In genomic region chr2:213490087-213490486, GRCh38 we compare ENCODE assay signal across 20 cellular contexts.
DNase-seq lines count a peak whose midpoint lies in the region; ATAC-seq and TF ChIP-seq lines count a peak whose summit lies in the region.
"Had no signal": no experiment of that assay in that cellular context is flagged by ENCODE, and none has a peak within 500 bp of the region (broad histone marks: within the 10 kb centered on the region; RNA-seq: fewer than 3 reads in every experiment).

No MANE protein-coding gene starts in this region.

- peak; percentile 51 for ATAC-seq in HG03565 (IDR thresholded peaks at IDR 0.05; ENCODE audit: unreplicated experiment)
- ATAC-seq: lower lobe of right lung; stimulated activated memory B cell treated with anti-CD40 and anti-IgM and Interleukin-4, amounts not matched to agents 10 μg/mL and 1 μg/mL and 100 μg/mL, for 72 hours had no signal

- TF ChIP-seq CTCF in GM06990 (IDR thresholded peaks at IDR 0.05; ENCODE audit: insufficient read depth, low read length, poor library complexity, severe bottlenecking) (peak; percentile 27), OCI-LY7 (conservative IDR thresholded peaks at IDR 0.05; ENCODE audit: low read length) (peak; percentile 62)

- H3K9me3 ChIP-seq in OCI-LY7 (ENCODE audit: low read length), result no peaks in the 10 kb centered on the region
- H3K9me3 ChIP-seq: lower lobe of right lung, upper lobe of left lung had no signal

- intact Hi-C loops in OCI-LY7 (cut with micrococcal nuclease; ENCODE audit: unreplicated experiment), result no loop called here

- POLR2A ChIA-PET in OCI-LY7 (lab: Charles Lee), result interaction anchor here (0.7 to 1.2 kb wide), 2 partner anchors 55 to 386 kb away, joined by 3 to 4 read pairs; no protein-coding TSS in a partner anchor

- DNase-seq in GM06990 (ENCODE audit: extremely low read depth, insufficient read length) (no peak), OCI-LY7 (ENCODE audit: low spot score) (peak; percentile 15), medulla oblongata (ENCODE audit: extremely low spot score) (peak; percentile 4), 8988T (no peak), SHP77 treated with DMSO at 0.1 percent for 48 hours (lab: John Stamatoyannopoulos, UW) (no peak), NCI-H2171 treated with DMSO at 0.1 percent for 48 hours (lab: John Stamatoyannopoulos, UW) (no peak)
- DNase-seq: activated gamma-delta T cell treated with Interleukin-2 at 50 U/mL for 16 hours; CD4-positive, alpha-beta memory T cell; dorsolateral prefrontal cortex; GF-D8; GOT3; IMR-90; lower lobe of right lung; NCI-H1694; nephron progenitor cell; NK-92 treated with Interleukin-12 subunit alpha and Interleukin-12 subunit beta, amount 100 ng/mL, for 24 hours; upper lobe of left lung; WERI-Rb-1 had no signal

- H3K4me2 ChIP-seq in OCI-LY7 (ENCODE audit: low read length), result no peak overlapping the region

- H4K20me1 ChIP-seq in OCI-LY7 (ENCODE audit: insufficient read depth, low read length), result no peaks in the 10 kb centered on the region

- H3K36me3 ChIP-seq in GM06990 (ENCODE audit: control insufficient read depth, insufficient read depth, low read length) (no peaks in the 10 kb centered on the region), OCI-LY7 (ENCODE audit: insufficient read depth, low read length) (no peaks in the 10 kb centered on the region)
- H3K36me3 ChIP-seq: lower lobe of right lung, upper lobe of left lung, WERI-Rb-1 had no signal

- H2AFZ ChIP-seq in OCI-LY7 (ENCODE audit: low read length), result no peak overlapping the region

- H3K27ac ChIP-seq in OCI-LY7 (ENCODE audit: low read depth, low read length, poor library complexity, severe bottlenecking), result no peak overlapping the region
- H3K27ac ChIP-seq: dorsolateral prefrontal cortex, lower lobe of right lung, upper lobe of left lung, WERI-Rb-1 had no signal

- no peaks in the 10 kb centered on the region for H3K4me1 ChIP-seq in OCI-LY7 (ENCODE audit: insufficient read depth, low read length, poor library complexity, severe bottlenecking)
- H3K4me1 ChIP-seq: lower lobe of right lung, upper lobe of left lung had no signal

- H3K4me3 ChIP-seq in GM06990 (replicated peaks; ENCODE audit: low read depth, low read length) (no peak overlapping the region), OCI-LY7 (ENCODE audit: low read depth, low read length, poor library complexity, severe bottlenecking) (no peak overlapping the region)
- H3K4me3 ChIP-seq: dorsolateral prefrontal cortex, lower lobe of right lung, upper lobe of left lung had no signal

- CTCF ChIA-PET in OCI-LY7 (lab: Charles Lee; ENCODE audit: unreplicated experiment), result no interaction called here

- H3K9me2 ChIP-seq in OCI-LY7 (ENCODE audit: insufficient read depth, low read length), result no peaks in the 10 kb centered on the region

- H3K27me3 ChIP-seq in GM06990 (replicated peaks; ENCODE audit: control insufficient read depth, insufficient read depth, low read length), result no peaks in the 10 kb centered on the region
- H3K27me3 ChIP-seq: dorsolateral prefrontal cortex, upper lobe of left lung had no signal

- H3K79me2 ChIP-seq in OCI-LY7 (ENCODE audit: insufficient read depth, low read depth, low read length), result no peaks in the 10 kb centered on the region

- BruUV-seq in OCI-LY7 (replicated peaks; lab: Mats Ljungman, UMichigan), result no TSS peak

Comparison
In these comparisons a context has a peak if more than half of its experiments do, and no peak if none do; other contexts are left out.
1. DNase-seq: peak in OCI-LY7 (single experiment) and medulla oblongata (single experiment); none in GM06990 (single experiment), 8988T (single experiment), SHP77 treated with DMSO at 0.1 percent for 48 hours (single experiment) and NCI-H2171 treated with DMSO at 0.1 percent for 48 hours (single experiment).